ENCODE assay signal across 9 cellular contexts in the genomic region with DNA sequence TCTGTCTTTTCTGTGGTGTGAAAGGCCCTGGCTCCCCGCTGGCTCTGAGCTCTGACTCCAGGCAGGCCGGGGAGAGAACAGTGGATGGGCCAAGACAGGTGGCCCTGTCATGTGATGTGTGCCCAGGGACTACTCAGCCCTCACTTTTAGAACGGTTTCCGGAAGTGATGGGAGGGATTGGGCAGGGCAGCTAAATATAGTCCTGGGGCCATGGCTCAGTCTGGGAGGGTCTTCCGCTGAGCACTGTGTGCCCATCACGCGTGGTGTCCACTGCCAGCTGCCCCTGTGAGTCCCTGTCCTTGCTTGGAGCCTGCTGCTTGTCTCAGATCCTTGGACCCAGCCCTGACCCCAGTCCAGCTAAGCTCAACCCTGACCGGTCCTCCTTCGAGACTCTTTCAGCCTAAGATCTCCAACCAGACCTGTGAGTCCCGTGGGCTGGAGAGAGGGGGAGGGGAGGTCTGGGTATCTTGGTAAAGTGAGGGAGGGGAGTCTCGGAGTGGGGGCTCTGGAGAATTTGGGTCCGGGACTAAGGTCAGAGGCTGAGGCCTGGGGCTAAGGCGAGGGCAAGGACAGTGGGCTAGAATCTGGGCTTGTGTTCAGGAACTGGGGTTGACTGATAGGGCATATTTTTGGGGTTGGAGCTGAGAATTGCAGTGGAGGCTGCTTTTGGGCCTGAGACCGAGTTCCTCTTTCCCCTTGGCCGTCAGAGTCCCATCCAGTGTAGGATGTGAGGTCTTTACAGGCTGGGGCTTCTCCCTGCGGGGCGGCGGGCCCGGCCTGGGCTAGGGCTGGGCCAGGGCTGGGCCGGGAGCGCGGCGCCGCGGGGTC. TPM values are rescaled to one million over a fixed set of nuclear protein-coding genes. Genes with fewer than 3 reads are reported as not detected.
A peak's percentile ranks its signal among the peaks of the same experiment; 100 is the strongest.
DNase-seq lines count a peak whose midpoint lies in the region; ATAC-seq, FAIRE-seq and TF ChIP-seq lines count a peak whose summit lies in the region.
"Had no signal": no experiment of that assay in that cellular context is flagged by ENCODE, and none has a peak within 500 bp of the region (broad histone marks: within the 10 kb centered on the region; RNA-seq: fewer than 3 reads in every experiment).

A gene with protein sequence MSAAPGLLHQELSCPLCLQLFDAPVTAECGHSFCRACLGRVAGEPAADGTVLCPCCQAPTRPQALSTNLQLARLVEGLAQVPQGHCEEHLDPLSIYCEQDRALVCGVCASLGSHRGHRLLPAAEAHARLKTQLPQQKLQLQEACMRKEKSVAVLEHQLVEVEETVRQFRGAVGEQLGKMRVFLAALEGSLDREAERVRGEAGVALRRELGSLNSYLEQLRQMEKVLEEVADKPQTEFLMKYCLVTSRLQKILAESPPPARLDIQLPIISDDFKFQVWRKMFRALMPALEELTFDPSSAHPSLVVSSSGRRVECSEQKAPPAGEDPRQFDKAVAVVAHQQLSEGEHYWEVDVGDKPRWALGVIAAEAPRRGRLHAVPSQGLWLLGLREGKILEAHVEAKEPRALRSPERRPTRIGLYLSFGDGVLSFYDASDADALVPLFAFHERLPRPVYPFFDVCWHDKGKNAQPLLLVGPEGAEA (plus strand): TSS at position 243 of the 828 bp plus-strand sequence. CDS start 620 bp downstream, outside the sequence.

- no peak for DNase-seq in A549 (ENCODE audit: low read depth in 1 of 2, low spot score in 1 of 2)
- DNase-seq in coronary artery (ENCODE audit: low spot score), result no peak
- DNase-seq in naive B cell, result no peak
- no peak for DNase-seq in NCI-H1417 (lab: John Stamatoyannopoulos, UW)
- no peak for DNase-seq in activated CD8-positive, alpha-beta T cell treated with anti-CD3 and anti-CD28 coated beads, Interleukin-2, amount 10 ng/mL, durations not matched to agents 7 days and 5 days
- DNase-seq in NCI-H2171 treated with DMSO at 0.1 percent for 48 hours (lab: John Stamatoyannopoulos, UW), result no peak
- DNase-seq: EL had no signal

- peak within 1 kb of the TSS; percentile 63 for H3K9ac ChIP-seq in HUES64 (ENCODE audit: low read depth, low read length)

- no peak for TF ChIP-seq RAD21 in A549 (conservative IDR thresholded peaks at IDR 0.05 in 1 of 2, IDR thresholded peaks at IDR 0.05 in 1 of 2)

- H3K27me3 Mint-ChIP-seq in naive B cell, result peaks cover 30 to 63% (median 35%) of the 10 kb centered on the region in 3 donors
- peaks cover 49% of the 10 kb centered on the region for H3K27me3 Mint-ChIP-seq in activated CD8-positive, alpha-beta T cell treated with anti-CD3 and anti-CD28 coated beads, Interleukin-2, amount 10 ng/mL, durations not matched to agents 7 days and 5 days (ENCODE audit: low read depth)

- WGBS in A549 (ENCODE audit: missing lambda C conversion rate), result 89% methylated on average over 24 of the region's 25 CpGs
- 43% methylated on average over 25 of the region's 25 CpGs for WGBS in HUES64

- CTCF ChIA-PET in A549 (lab: Yijun Ruan, JAX), result interaction anchor here (1.0 to 1.6 kb wide), 3 partner anchors 119 to 228 kb away, joined by 3 to 5 read pairs (median 4); a partner anchor contains a TSS
- CTCF ChIA-PET in activated CD8-positive, alpha-beta T cell treated with anti-CD3 and anti-CD28 coated beads, Interleukin-2, amount 10 ng/mL, durations not matched to agents 7 days and 5 days (lab: Charles Lee), result no interaction called here

- no peak for TF ChIP-seq EP300 in A549 (IDR thresholded peaks at IDR 0.05)

- H3K27me3 ChIP-seq in HUES64 (ENCODE audit: insufficient read depth, low read length), result peaks cover 56% of the 10 kb centered on the region

- no peak for TF ChIP-seq CTCF in A549 (IDR thresholded peaks at IDR 0.05)
- no peak for TF ChIP-seq CTCF in coronary artery (IDR thresholded peaks at IDR 0.05)

- H3K27ac Mint-ChIP-seq in naive B cell, result peak within 1 kb of the TSS in 1 of 6 donors; percentile 29
- H3K27ac Mint-ChIP-seq in activated CD8-positive, alpha-beta T cell treated with anti-CD3 and anti-CD28 coated beads, Interleukin-2, amount 10 ng/mL, durations not matched to agents 7 days and 5 days, result no peak within 1 kb of the TSS

- H3K27ac ChIP-seq in A549, result peak within 1 kb of the TSS in 1 of 2 experiments; percentile 82; a peak in 3 of 6 replicates
- H3K27ac ChIP-seq in HUES64 (ENCODE audit: low read depth, low read length), result 0 out of 2 replicates have a peak within 1 kb of the TSS, but pooled peaks have one; percentile 35
- H3K27ac ChIP-seq in coronary artery, result no peak within 1 kb of the TSS

- peak within 1 kb of the TSS; percentile 97 for H3K4me2 ChIP-seq in A549

- no peak for TF ChIP-seq POLR2A in A549 (IDR thresholded peaks at IDR 0.05; ENCODE audit: low read length)

- peaks cover 5% of the 10 kb centered on the region; the same call in 2 of the 3 replicates for H3K4me1 ChIP-seq in A549
- H3K4me1 ChIP-seq in HUES64 (ENCODE audit: insufficient read depth, low read length), result peaks cover 5% of the 10 kb centered on the region; the same call in 1 of the 2 replicates

- POLR2A ChIA-PET in A549 (lab: Yijun Ruan, JAX), result no interaction called here
- POLR2A ChIA-PET in activated CD8-positive, alpha-beta T cell treated with anti-CD3 and anti-CD28 coated beads, Interleukin-2, amount 10 ng/mL, durations not matched to agents 7 days and 5 days (lab: Charles Lee), result interaction anchor here (0.6 to 4.7 kb wide), 4 partner anchors 11 to 35 kb away, joined by 3 to 23 read pairs (median 3); a partner anchor contains a TSS

- peak within 1 kb of the TSS; percentile 68 to 90 (median 84) for H3K4me3 Mint-ChIP-seq in naive B cell
- H3K4me3 Mint-ChIP-seq in activated CD8-positive, alpha-beta T cell treated with anti-CD3 and anti-CD28 coated beads, Interleukin-2, amount 10 ng/mL, durations not matched to agents 7 days and 5 days, result no peak within 1 kb of the TSS

- no peaks in the 10 kb centered on the region for H3K36me3 Mint-ChIP-seq in naive B cell
- no peaks in the 10 kb centered on the region for H3K36me3 Mint-ChIP-seq in activated CD8-positive, alpha-beta T cell treated with anti-CD3 and anti-CD28 coated beads, Interleukin-2, amount 10 ng/mL, durations not matched to agents 7 days and 5 days (ENCODE audit: low read depth)

- H3K36me3 ChIP-seq in HUES64 (ENCODE audit: insufficient read depth, low read length), result no peaks in the 10 kb centered on the region

- FAIRE-seq in A549 (lab: Jason Lieb, UNC), result no peak

- H3K4me1 Mint-ChIP-seq in naive B cell, result peaks cover 21 to 45% (median 42%) of the 10 kb centered on the region in 3 donors
- peaks cover 31% of the 10 kb centered on the region for H3K4me1 Mint-ChIP-seq in activated CD8-positive, alpha-beta T cell treated with anti-CD3 and anti-CD28 coated beads, Interleukin-2, amount 10 ng/mL, durations not matched to agents 7 days and 5 days (ENCODE audit: low read depth)

- H3K4me3 ChIP-seq in A549, result no peak within 1 kb of the TSS; the same call in 2 of the 3 replicates
- peak within 1 kb of the TSS; percentile 69 for H3K4me3 ChIP-seq in HUES64 (ENCODE audit: low read length)
- H3K4me3 ChIP-seq in coronary artery, result peak within 1 kb of the TSS; percentile 70

- H3K9me3 ChIP-seq in A549 (no peaks in the 10 kb centered on the region), HUES64 (ENCODE audit: insufficient read depth, low read depth, low read length) (no peaks in the 10 kb centered on the region)

- ATAC-seq in A549, result no peak
- peak; percentile 8 to 20 for ATAC-seq in naive B cell (ENCODE audit: low read depth in 2 of 2)
- no peak for ATAC-seq in GM18511 (IDR thresholded peaks at IDR 0.05; ENCODE audit: unreplicated experiment)
- ATAC-seq in activated CD8-positive, alpha-beta T cell treated with anti-CD3 and anti-CD28 coated beads, Interleukin-2, amount 10 ng/mL, durations not matched to agents 7 days and 5 days, result no peak

- H3K9me3 Mint-ChIP-seq in naive B cell, result no peaks in the 10 kb centered on the region
- no peaks in the 10 kb centered on the region for H3K9me3 Mint-ChIP-seq in activated CD8-positive, alpha-beta T cell treated with anti-CD3 and anti-CD28 coated beads, Interleukin-2, amount 10 ng/mL, durations not matched to agents 7 days and 5 days (ENCODE audit: insufficient read depth)

TF ChIP-seq in A549, 52 proteins besides CTCF, POLR2A, EP300 and RAD21:
- no peak for TF ChIP-seq HDAC2 (IDR thresholded peaks at IDR 0.05)
- TF ChIP-seq, protein P1, sequence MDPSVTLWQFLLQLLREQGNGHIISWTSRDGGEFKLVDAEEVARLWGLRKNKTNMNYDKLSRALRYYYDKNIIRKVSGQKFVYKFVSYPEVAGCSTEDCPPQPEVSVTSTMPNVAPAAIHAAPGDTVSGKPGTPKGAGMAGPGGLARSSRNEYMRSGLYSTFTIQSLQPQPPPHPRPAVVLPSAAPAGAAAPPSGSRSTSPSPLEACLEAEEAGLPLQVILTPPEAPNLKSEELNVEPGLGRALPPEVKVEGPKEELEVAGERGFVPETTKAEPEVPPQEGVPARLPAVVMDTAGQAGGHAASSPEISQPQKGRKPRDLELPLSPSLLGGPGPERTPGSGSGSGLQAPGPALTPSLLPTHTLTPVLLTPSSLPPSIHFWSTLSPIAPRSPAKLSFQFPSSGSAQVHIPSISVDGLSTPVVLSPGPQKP (IDR thresholded peaks at IDR 0.05; ENCODE audit: low read depth, low read length), result no peak

RNA-seq across cellular contexts. Expression of the gene that starts here (rescaled TPM):
- not detected in 2 replicates for polyA plus RNA-seq in A549 (2011; rRNA removed)
- polyA plus RNA-seq in A549 (2012; cell fraction: cytosol; rRNA removed), result not detected in 2 replicates
- not detected in 2 replicates for polyA plus RNA-seq in A549 (2012; cell fraction: nucleus; rRNA removed)
- 0.04 TPM in 1 of 3 replicates, not detected in the others for polyA plus RNA-seq in A549 (2017; fragmentation: RNase III; extraction: RNeasy Plus Mini Kit Qiagen cat#74134 plus additional on column Dnase treatment)
- polyA minus RNA-seq in A549 (2011; rRNA and poly(A)+ RNA removed), result not detected in 2 replicates
- 0.30 TPM for polyA plus RNA-seq in HUES64 (2013, experiment 1 of 2)
- polyA plus RNA-seq in HUES64 (2013, experiment 2 of 2), result 0.13 TPM
- polyA plus RNA-seq in naive B cell (ENCODE audit: low read depth in 6 of 6), result not detected
- not detected for total RNA-seq in activated CD8-positive, alpha-beta T cell treated with anti-CD3 and anti-CD28 coated beads, Interleukin-2, amount 10 ng/mL, durations not matched to agents 7 days and 5 days

Comparison
In these comparisons a context has a peak if more than half of its experiments do, and no peak if none do; other contexts are left out.
1. Peak in ATAC-seq in naive B cell; RNA of the gene not detected or under 1 TPM.